ENCODE assay signal across 24 cellular contexts in the genomic region with DNA sequence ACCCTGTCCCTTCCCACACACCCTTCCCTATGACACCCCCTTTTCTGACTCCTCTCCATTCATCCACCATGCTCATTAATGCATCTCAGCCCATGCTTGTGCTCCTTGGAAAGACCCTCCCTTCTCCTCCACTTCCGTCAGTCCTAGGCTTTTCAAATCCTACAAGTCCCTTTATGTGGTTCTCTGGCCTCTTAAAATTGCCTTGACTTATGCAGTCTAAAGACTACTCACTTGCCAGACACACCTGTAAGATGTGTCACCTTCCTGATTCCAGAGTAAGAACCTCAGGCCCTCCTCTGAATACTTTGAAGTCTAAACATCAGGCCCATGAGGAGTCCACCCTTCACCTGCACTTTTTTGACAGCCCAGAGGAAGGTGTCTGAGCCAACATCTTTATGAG.
A peak's percentile ranks its signal among the peaks of the same experiment; 100 is the strongest.
DNase-seq lines count a peak whose midpoint lies in the region; ATAC-seq and TF ChIP-seq lines count a peak whose summit lies in the region.
"Had no signal": no experiment of that assay in that cellular context is flagged by ENCODE, and none has a peak within 500 bp of the region (broad histone marks: within the 10 kb centered on the region; RNA-seq: fewer than 3 reads in every experiment).

No MANE protein-coding gene starts in this region.

- no peak overlapping the region for H3K18ac ChIP-seq in neuronal stem cell (ENCODE audit: low read length)

- H3K27ac ChIP-seq in coronary artery (no peak overlapping the region), neuronal stem cell (replicated peaks; ENCODE audit: low read length) (peak overlapping the region; percentile 35)
- H3K27ac ChIP-seq: esophagus muscularis mucosa, right lobe of liver, transverse colon had no signal

- peaks cover 22 to 44% of the 10 kb centered on the region in 2 donors for H3K4me1 ChIP-seq in neuronal stem cell (ENCODE audit: control insufficient read depth in 2 of 2, insufficient read depth in 1 of 2, low read depth in 1 of 2, low read length in 2 of 2)
- H3K4me1 ChIP-seq: esophagus muscularis mucosa, right lobe of liver had no signal

- H3K14ac ChIP-seq in neuronal stem cell (ENCODE audit: low read length), result no peak overlapping the region

- no peak overlapping the region for H4K91ac ChIP-seq in neuronal stem cell (ENCODE audit: low read depth, low read length, poor library complexity)

- H2BK120ac ChIP-seq in neuronal stem cell (ENCODE audit: low read depth, low read length), result no peak overlapping the region

- H2AK5ac ChIP-seq in neuronal stem cell (ENCODE audit: low read depth, low read length), result no peak overlapping the region

- H4K8ac ChIP-seq in neuronal stem cell (ENCODE audit: low read depth, low read length), result no peak overlapping the region

- H3K4me3 ChIP-seq in coronary artery, result no peak overlapping the region
- H3K4me3 ChIP-seq in neuronal stem cell (ENCODE audit: low read length in 2 of 2), result no peak overlapping the region
- H3K4me3 ChIP-seq: esophagus muscularis mucosa, right lobe of liver, transverse colon had no signal

- no peak for ATAC-seq in HG02970 (IDR thresholded peaks at IDR 0.05; ENCODE audit: low FRiP score, unreplicated experiment)
- ATAC-seq: activated T-cell treated with anti-CD3 and anti-CD28 coated beads, Interleukin-2, amount 50 U/mL, for 4 hours; left ventricle myocardium superior; right lobe of liver; SK-N-SH treated with all-trans-retinoic acid at 6 μM for 48 hours; WTC11 had no signal

- peaks cover 0 to 4% of the 10 kb centered on the region in 2 donors for H3K9me3 ChIP-seq in neuronal stem cell (replicated peaks in 1 of 2; ENCODE audit: control insufficient read depth in 2 of 2, insufficient read depth in 1 of 2, low read depth in 1 of 2, low read length in 2 of 2)
- H3K9me3 ChIP-seq: esophagus muscularis mucosa, right lobe of liver, transverse colon had no signal

- no peaks in the 10 kb centered on the region for H3K36me3 ChIP-seq in neuronal stem cell (replicated peaks in 1 of 2; ENCODE audit: control insufficient read depth in 2 of 2, insufficient read depth in 2 of 2, low read length in 2 of 2)
- H3K36me3 ChIP-seq: right lobe of liver, transverse colon had no signal

- TF ChIP-seq CTCF in coronary artery (IDR thresholded peaks at IDR 0.05), result no peak

- no peak overlapping the region for H3K9ac ChIP-seq in neuronal stem cell (ENCODE audit: low read depth, low read length, poor library complexity)

- H2BK15ac ChIP-seq in neuronal stem cell (ENCODE audit: low read length), result no peak overlapping the region

- H3K4ac ChIP-seq in neuronal stem cell (ENCODE audit: low read length), result no peak overlapping the region

- H2BK5ac ChIP-seq in neuronal stem cell (ENCODE audit: low read length), result no peak overlapping the region

- H2AFZ ChIP-seq in neuronal stem cell (ENCODE audit: low read length), result no peak overlapping the region

- WGBS in neuronal stem cell (ENCODE audit: extremely low coverage in 2 of 2, insufficient read length in 2 of 2, insufficient replicate concordance in 1 of 2), 2 donors, result no CpG with 5 or more reads among the region's 1 CpG

- H2BK12ac ChIP-seq in neuronal stem cell (ENCODE audit: low read length), result no peak overlapping the region

- no peaks in the 10 kb centered on the region for H3K27me3 ChIP-seq in neuronal stem cell (ENCODE audit: control insufficient read depth in 3 of 3, insufficient read depth in 3 of 3, low read depth in 1 of 3, low read length in 3 of 3)
- H3K27me3 ChIP-seq: esophagus muscularis mucosa, right lobe of liver, transverse colon had no signal

- no peaks in the 10 kb centered on the region for H3K79me1 ChIP-seq in neuronal stem cell (ENCODE audit: low read depth, low read length)

- peak; percentile 41 for DNase-seq in activated CD8-positive, alpha-beta memory T cell treated with anti-CD3 and anti-CD28 coated beads for 24 hours
- no peak for DNase-seq in activated CD8-positive, alpha-beta memory T cell treated with anti-CD3 and anti-CD28 coated beads, Interleukin-2, amount 50 U/mL, for 4 hours
- peak; percentile 13 for DNase-seq in RPMI8226
- peak; percentile 11 for DNase-seq in coronary artery (ENCODE audit: low spot score)
- peak; percentile 21 for DNase-seq in neuronal stem cell (ENCODE audit: low spot score)
- no peak for DNase-seq in NCI-H524 (lab: John Stamatoyannopoulos, UW)
- DNase-seq in NCI-H345 treated with DMSO at 0.1 percent for 48 hours (lab: John Stamatoyannopoulos, UW; ENCODE audit: unreplicated experiment), result no peak
- DNase-seq: activated CD4-positive, alpha-beta memory T cell treated with anti-CD3 and anti-CD28 coated beads for 36 hours; activated naive CD8-positive, alpha-beta T cell treated with anti-CD3 and anti-CD28 coated beads, Interleukin-2, amount 10 ng/mL, durations not matched to agents 7 days and 5 days; activated T-cell treated with anti-CD3 and anti-CD28 coated beads, Interleukin-2, amount 50 U/mL, for 4 hours; AML-193; effector CD8-positive, alpha-beta T cell; HFFc6; hippocampal formation; left ventricle myocardium superior; NCI-H1092 treated with DMSO at 0.1 percent for 48 hours; NCI-H2029; right lobe of liver; T1000; transverse colon had no signal

- no peak overlapping the region for H3K4me2 ChIP-seq in neuronal stem cell (ENCODE audit: insufficient read depth, low read length, poor library complexity, severe bottlenecking)

- H3K23ac ChIP-seq in neuronal stem cell (ENCODE audit: low read depth, low read length, poor library complexity), result no peak overlapping the region

Comparison
In these comparisons a context has a peak if more than half of its experiments do, and no peak if none do; other contexts are left out.
1. DNase-seq: peak in activated CD8-positive, alpha-beta memory T cell treated with anti-CD3 and anti-CD28 coated beads for 24 hours (single experiment), RPMI8226 (single experiment), coronary artery (single experiment) and neuronal stem cell (single experiment); none in activated CD8-positive, alpha-beta memory T cell treated with anti-CD3 and anti-CD28 coated beads, Interleukin-2, amount 50 U/mL, for 4 hours (single experiment), NCI-H524 (0 of 2) and NCI-H345 treated with DMSO at 0.1 percent for 48 hours (single experiment).